In genomic region chr20:64254571-64255360, GRCh38 we compare ENCODE assay signal across 8 cellular contexts. TPM values are rescaled to one million over a fixed set of nuclear protein-coding genes. Genes with fewer than 3 reads are reported as not detected.
A peak's percentile ranks its signal among the peaks of the same experiment; 100 is the strongest.
DNase-seq lines count a peak whose midpoint lies in the region; ATAC-seq and TF ChIP-seq lines count a peak whose summit lies in the region.

No MANE protein-coding gene starts in this region.

- H3K27me3 ChIP-seq in SU-DHL-6 (ENCODE audit: low read length) = 0 out of 2 replicates have a peak, but pooled peaks cover 2% of the 10 kb centered on the region
- H3K27me3 ChIP-seq in psoas muscle (ENCODE audit: insufficient read depth in 3 of 3, low read length in 2 of 3) = no peaks in the 10 kb centered on the region

- H3K9me3 ChIP-seq in SU-DHL-6 (ENCODE audit: insufficient read depth, low read length) (no peaks in the 10 kb centered on the region), psoas muscle (no peaks in the 10 kb centered on the region)

- peak; percentile 11 for DNase-seq in GM12865 (ENCODE audit: low read depth)
- no peak for DNase-seq in foreskin fibroblast
- no peak for DNase-seq in psoas muscle
- DNase-seq in NOMO-1 treated with dmso at 0.1 percent for 144 hours (lab: John Stamatoyannopoulos, UW; ENCODE audit: unreplicated experiment) = no peak
- no peak for DNase-seq in GM19240 (ENCODE audit: insufficient read length, low spot score)

- H3K4me1 ChIP-seq in psoas muscle = peaks cover 34% of the 10 kb centered on the region

- H3F3A ChIP-seq in SU-DHL-6 (ENCODE audit: insufficient read depth) = 0 out of 2 replicates have a peak, but pooled peaks cover 5% of the 10 kb centered on the region

- H3K9ac ChIP-seq in SU-DHL-6 (ENCODE audit: low read length) = peak overlapping the region; percentile 85

- no peaks in the 10 kb centered on the region for H4K20me1 ChIP-seq in SU-DHL-6 (ENCODE audit: low read depth, low read length)

- H3K79me2 ChIP-seq in SU-DHL-6 (ENCODE audit: insufficient read depth, low read length) = peaks cover 8% of the 10 kb centered on the region

- H3K27ac ChIP-seq in SU-DHL-6 (ENCODE audit: low read depth, low read length) (no peak overlapping the region), psoas muscle (peak overlapping the region; percentile 91)

- H2AFZ ChIP-seq in SU-DHL-6 (ENCODE audit: low read depth, low read length, severe bottlenecking) = peak overlapping the region; percentile 97

- WGBS in psoas muscle, 3 donors = 75 to 77% (median 76%) methylated on average over 28 of the region's 28 CpGs

- H3K4me3 ChIP-seq in GM12865 (ENCODE audit: low read depth, low read length) (peak overlapping the region; percentile 66), SU-DHL-6 (ENCODE audit: insufficient read depth, low read length, poor library complexity, severe bottlenecking) (peak overlapping the region; percentile 99), foreskin fibroblast (ENCODE audit: low read depth in 1 of 2, low read length in 2 of 2) (peak overlapping the region; percentile 63 to 64), psoas muscle (peak overlapping the region; percentile 79)

- peak overlapping the region; percentile 66 for H3K4me2 ChIP-seq in SU-DHL-6 (ENCODE audit: low read depth, low read length, poor library complexity, severe bottlenecking)

- no peaks in the 10 kb centered on the region for H3K9me2 ChIP-seq in SU-DHL-6 (replicated peaks; ENCODE audit: insufficient read depth, low read length)

- no peak for TF ChIP-seq CTCF in GM12865 (IDR thresholded peaks at IDR 0.05; ENCODE audit: insufficient read depth, low read depth, low read length, missing control alignments)
- no peak for TF ChIP-seq CTCF in SU-DHL-6 (IDR thresholded peaks at IDR 0.05; ENCODE audit: insufficient read depth, low read length, poor library complexity, severe bottlenecking)
- TF ChIP-seq CTCF in foreskin fibroblast (IDR thresholded peaks at IDR 0.05; ENCODE audit: low read depth, low read length) = no peak
- TF ChIP-seq CTCF in psoas muscle (IDR thresholded peaks at IDR 0.05) = no peak

- ATAC-seq in psoas muscle (no peak), GM21390 (IDR thresholded peaks at IDR 0.05; ENCODE audit: unreplicated experiment) (no peak), GM21576 (IDR thresholded peaks at IDR 0.05; ENCODE audit: unreplicated experiment) (no peak)

- no peaks in the 10 kb centered on the region for H3K36me3 ChIP-seq in SU-DHL-6 (ENCODE audit: low read length)
- no peaks in the 10 kb centered on the region for H3K36me3 ChIP-seq in psoas muscle (ENCODE audit: insufficient read depth in 1 of 2, low read depth in 1 of 2)

- intact Hi-C loops in psoas muscle (cut with DNase I) = no loop called here

RNA-seq across cellular contexts. Expression of gene PCMTD2, which starts 0.8 kb away (rescaled TPM):
- total RNA-seq in psoas muscle = 10 to 100 TPM; 37.7 to 47.3 (median 41.7) TPM
- 10 to 100 TPM; 11.7 to 37.8 (median 17.4) TPM for polyA plus RNA-seq in psoas muscle
